In genomic region chr2:232860593-232861241, GRCh38 we compare ENCODE assay signal across 1 cellular context.
TF ChIP-seq lines count a peak whose summit lies in the region.

No MANE protein-coding gene starts in this region.

TF ChIP-seq in HepG2, 621 proteins besides CTCF, POLR2A, EP300 and RAD21 (continued from another document and continues in another):
- TF ChIP-seq RNF2 (conservative IDR thresholded peaks at IDR 0.05; ENCODE audit: low read depth) (0 out of 2 replicates have a peak, but pooled peaks have one; percentile 23), ZNF512 (CRISPR knock-in tag; IDR thresholded peaks at IDR 0.05) (no peak), ZNF225 (CRISPR knock-in tag; IDR thresholded peaks at IDR 0.05) (no peak), SATB2 (CRISPR knock-in tag; IDR thresholded peaks at IDR 0.05) (no peak), POLR2AphosphoS5 (IDR thresholded peaks at IDR 0.05; ENCODE audit: low read depth, low read length) (peak; percentile 56), SP140L (CRISPR knock-in tag; IDR thresholded peaks at IDR 0.05; ENCODE audit: borderline replicate concordance) (no peak), ARID5B (CRISPR knock-in tag; IDR thresholded peaks at IDR 0.05) (peak; percentile 77), MEF2D (CRISPR knock-in tag; IDR thresholded peaks at IDR 0.05) (peak; percentile 74), CENPX (CRISPR knock-in tag; IDR thresholded peaks at IDR 0.05) (no peak), ZBTB38 (CRISPR knock-in tag; IDR thresholded peaks at IDR 0.05) (no peak), CEBPZ (IDR thresholded peaks at IDR 0.05; ENCODE audit: low read length) (no peak), SSRP1 (CRISPR knock-in tag; IDR thresholded peaks at IDR 0.05) (peak; percentile 88; the same call in 1 of the 2 replicates), MYNN (CRISPR knock-in tag; IDR thresholded peaks at IDR 0.05; ENCODE audit: low read depth) (no peak), ZNF530 (CRISPR knock-in tag; IDR thresholded peaks at IDR 0.05; ENCODE audit: low read depth) (no peak), RXRA (CRISPR knock-in tag; IDR thresholded peaks at IDR 0.05) (no peak; the same call in 1 of the 2 replicates), ZNF644 (CRISPR knock-in tag; IDR thresholded peaks at IDR 0.05; ENCODE audit: low read depth) (peak; percentile 60; the same call in 1 of the 2 replicates), ZNF44 (CRISPR knock-in tag; IDR thresholded peaks at IDR 0.05) (no peak), BRD4 (CRISPR knock-in tag; IDR thresholded peaks at IDR 0.05) (no peak), IRX3 (CRISPR knock-in tag; IDR thresholded peaks at IDR 0.05; ENCODE audit: borderline replicate concordance, low read depth) (no peak), MATR3 (CRISPR knock-in tag; IDR thresholded peaks at IDR 0.05) (no peak), MYPOP (CRISPR knock-in tag; IDR thresholded peaks at IDR 0.05) (no peak), KLF16 (CRISPR knock-in tag; IDR thresholded peaks at IDR 0.05) (0 out of 4 replicates have a peak, but pooled peaks of 1 of the 2 experiments have one; percentile 26), RARG (CRISPR knock-in tag; IDR thresholded peaks at IDR 0.05; ENCODE audit: low read depth) (0 out of 2 replicates have a peak, but pooled peaks have one; percentile 59), RBM39 (IDR thresholded peaks at IDR 0.05; ENCODE audit: low read depth, low read length, poor library complexity, severe bottlenecking) (no peak), ZNF280D (CRISPR knock-in tag; IDR thresholded peaks at IDR 0.05) (no peak), RBM22 (optimal IDR thresholded peaks at IDR 0.05; ENCODE audit: low read length) (peak; percentile 88), BCL3 (CRISPR knock-in tag; IDR thresholded peaks at IDR 0.05) (no peak; the same call in 1 of the 2 replicates), ZNF281 (CRISPR knock-in tag; IDR thresholded peaks at IDR 0.05; ENCODE audit: borderline replicate concordance) (peak; percentile 37; the same call in 1 of the 2 replicates), RARA (CRISPR knock-in tag; IDR thresholded peaks at IDR 0.05) (peak; percentile 26; the same call in 1 of the 2 replicates), ZSCAN25 (CRISPR knock-in tag; IDR thresholded peaks at IDR 0.05) (peak; percentile 66; the same call in 1 of the 2 replicates), ZNF672 (CRISPR knock-in tag; IDR thresholded peaks at IDR 0.05) (no peak), NFRKB (IDR thresholded peaks at IDR 0.05) (no peak), GPN1 (CRISPR knock-in tag; IDR thresholded peaks at IDR 0.05; ENCODE audit: borderline replicate concordance) (no peak), ZNF740 (CRISPR knock-in tag; IDR thresholded peaks at IDR 0.05) (no peak), YEATS2 (CRISPR knock-in tag; IDR thresholded peaks at IDR 0.05; ENCODE audit: borderline replicate concordance) (0 out of 2 replicates have a peak, but pooled peaks have one; percentile 39), FOXP1 (IDR thresholded peaks at IDR 0.05) (no peak), FOXP1 (CRISPR knock-in tag; IDR thresholded peaks at IDR 0.05) (0 out of 2 replicates have a peak, but pooled peaks have one; percentile 7), ZNF580 (CRISPR knock-in tag; IDR thresholded peaks at IDR 0.05; ENCODE audit: borderline replicate concordance, low read depth) (peak; percentile 54; the same call in 1 of the 2 replicates), ZNF382 (CRISPR knock-in tag; IDR thresholded peaks at IDR 0.05; ENCODE audit: borderline replicate concordance) (no peak), REPIN1 (CRISPR knock-in tag; IDR thresholded peaks at IDR 0.05; ENCODE audit: borderline replicate concordance, low read depth) (0 out of 2 replicates have a peak, but pooled peaks have one; percentile 38), PTBP1 (IDR thresholded peaks at IDR 0.05; ENCODE audit: low read depth, low read length, poor library complexity, severe bottlenecking) (no peak), ZFP36 (IDR thresholded peaks at IDR 0.05; ENCODE audit: borderline replicate concordance, low read depth, low read length, partially characterized antibody) (no peak), ZNF33B (CRISPR knock-in tag; IDR thresholded peaks at IDR 0.05) (peak; percentile 73; the same call in 1 of the 2 replicates), HOXA3 (CRISPR knock-in tag; IDR thresholded peaks at IDR 0.05) (peak; percentile 47; the same call in 1 of the 2 replicates), RFX3 (CRISPR knock-in tag; IDR thresholded peaks at IDR 0.05) (no peak), ZNF350 (CRISPR knock-in tag; IDR thresholded peaks at IDR 0.05; ENCODE audit: borderline replicate concordance, low read depth) (no peak), ZNF558 (CRISPR knock-in tag; IDR thresholded peaks at IDR 0.05; ENCODE audit: borderline replicate concordance) (no peak)
